Comparison of ENCODE assay signal across 13 cellular contexts in genomic region chr17:17107281-17107680, GRCh38.
DNase-seq lines count a peak whose midpoint lies in the region; ATAC-seq, FAIRE-seq and TF ChIP-seq lines count a peak whose summit lies in the region.
"Had no signal": no experiment of that assay in that cellular context is flagged by ENCODE, and none has a peak within 500 bp of the region (broad histone marks: within the 10 kb centered on the region; RNA-seq: fewer than 3 reads in every experiment).

No MANE protein-coding gene starts in this region.

- no peak overlapping the region for H2BK20ac ChIP-seq in IMR-90 (ENCODE audit: low read depth, low read length)

- H3K18ac ChIP-seq in IMR-90 (ENCODE audit: low read depth, low read length) = no peak overlapping the region

- no peak overlapping the region for H3K4me3 Mint-ChIP-seq in mesothelial cell of epicardium
- H3K4me3 Mint-ChIP-seq: activated naive CD8-positive, alpha-beta T cell treated with anti-CD3 and anti-CD28 coated beads, Interleukin-2, amount 50 U/mL, for 24 hours had no signal

- no peaks in the 10 kb centered on the region for H3K27me3 Mint-ChIP-seq in mesothelial cell of epicardium (ENCODE audit: low read depth)
- H3K27me3 Mint-ChIP-seq: activated naive CD8-positive, alpha-beta T cell treated with anti-CD3 and anti-CD28 coated beads, Interleukin-2, amount 50 U/mL, for 24 hours; type B pancreatic cell had no signal

- ATAC-seq in IMR-90 (ENCODE audit: low read depth) (no peak), HG02642 (IDR thresholded peaks at IDR 0.05; ENCODE audit: poor library complexity, unreplicated experiment) (no peak), GM21529 (IDR thresholded peaks at IDR 0.05; ENCODE audit: unreplicated experiment) (no peak)

- H3K9ac ChIP-seq in IMR-90 (ENCODE audit: low read depth, low read length) = no peak overlapping the region

- peaks cover 7% of the 10 kb centered on the region for H3K36me3 Mint-ChIP-seq in mesothelial cell of epicardium

- H3K23ac ChIP-seq in IMR-90 (ENCODE audit: low read depth, low read length) = 0 out of 2 replicates have a peak overlapping the region, but pooled peaks have one; percentile 11

- H4K8ac ChIP-seq in IMR-90 (ENCODE audit: low read depth in 2 of 2, low read length in 2 of 2) = no peak overlapping the region

- H2AFZ ChIP-seq in IMR-90 (replicated peaks; ENCODE audit: low read length, poor library complexity) = no peak overlapping the region

- peaks cover 39% of the 10 kb centered on the region for H3K4me1 Mint-ChIP-seq in mesothelial cell of epicardium

- DNase-seq in IMR-90 = no peak
- no peak for DNase-seq in caudate nucleus (lab: John Stamatoyannopoulos, UW)
- no peak for DNase-seq in mesothelial cell of epicardium (ENCODE audit: low spot score in 2 of 2, unreplicated experiment in 2 of 2)
- DNase-seq in urothelium cell line (ENCODE audit: low spot score) = no peak
- DNase-seq: activated CD4-positive, alpha-beta T cell treated with anti-CD3 and anti-CD28 coated beads, Interleukin-2, amount 50 U/mL, for 4 hours; activated naive CD8-positive, alpha-beta T cell treated with anti-CD3 and anti-CD28 coated beads, Interleukin-2, amount 50 U/mL, for 24 hours; MV-4-11; stimulated activated CD4-positive, alpha-beta T cell treated with anti-CD3 and anti-CD28 coated beads, Interleukin-2, amount 100 ng/mL, for 48 hours had no signal

- H3K27ac ChIP-seq in IMR-90 (ENCODE audit: insufficient read depth, low read length) = no peak overlapping the region
- peak overlapping the region; percentile 74 for H3K27ac ChIP-seq in caudate nucleus (ENCODE audit: low read depth, low read length)
- peak overlapping the region; percentile 77 for H3K27ac ChIP-seq in temporal lobe (ENCODE audit: low read depth, low read length)
- H3K27ac ChIP-seq: HL-60 had no signal

- no peak for FAIRE-seq in urothelium cell line (lab: Jason Lieb, UNC)

- H3K4me1 ChIP-seq in IMR-90 (ENCODE audit: control insufficient read depth, insufficient read depth, low read length) = peaks cover 30% of the 10 kb centered on the region

- H3K4me3 ChIP-seq in IMR-90 (ENCODE audit: insufficient read depth, low read depth, low read length) = no peak overlapping the region

- no peak overlapping the region for H3K4me2 ChIP-seq in IMR-90 (ENCODE audit: low read depth, low read length)

- H3K4ac ChIP-seq in IMR-90 (ENCODE audit: low read depth, low read length) = no peak overlapping the region

- TF ChIP-seq CTCF in IMR-90 (conservative IDR thresholded peaks at IDR 0.05; ENCODE audit: low read depth, low read length) = no peak
- TF ChIP-seq CTCF in mesothelial cell of epicardium (IDR thresholded peaks at IDR 0.05; ENCODE audit: unreplicated experiment) = no peak

- H3K9me1 ChIP-seq in IMR-90 (ENCODE audit: insufficient read depth, low read length) = peaks cover 61% of the 10 kb centered on the region

- CTCF ChIA-PET in IMR-90 (lab: Yijun Ruan, JAX) = no interaction called here

- H2BK15ac ChIP-seq in IMR-90 (ENCODE audit: low read depth, low read length) = no peak overlapping the region

- peaks cover 99% of the 10 kb centered on the region for H4K20me1 ChIP-seq in IMR-90 (ENCODE audit: insufficient read depth, low read length)

- intact Hi-C loops in IMR-90 (cut with micrococcal nuclease) = loop anchor here (5.0 to 10.0 kb wide), 2 partner anchors 35 to 102 kb away; no protein-coding TSS in a partner anchor

- no peak overlapping the region for H3K14ac ChIP-seq in IMR-90 (replicated peaks; ENCODE audit: low read depth, low read length)

- H3K9me3 Mint-ChIP-seq in mesothelial cell of epicardium = no peaks in the 10 kb centered on the region
- H3K9me3 Mint-ChIP-seq: activated naive CD8-positive, alpha-beta T cell treated with anti-CD3 and anti-CD28 coated beads, Interleukin-2, amount 50 U/mL, for 24 hours; type B pancreatic cell had no signal

- no peak for TF ChIP-seq RAD21 in IMR-90 (IDR thresholded peaks at IDR 0.05; ENCODE audit: low read length)

- no peaks in the 10 kb centered on the region for H3K27me3 ChIP-seq in IMR-90 (ENCODE audit: control insufficient read depth, insufficient read depth, low read length)

- H3K9me3 ChIP-seq in IMR-90 (ENCODE audit: control insufficient read depth, insufficient read depth, low read length) = no peaks in the 10 kb centered on the region

- H2AK9ac ChIP-seq in IMR-90 (replicated peaks; ENCODE audit: low read depth, low read length, poor library complexity) = no peak overlapping the region

- no peak overlapping the region for H2BK120ac ChIP-seq in IMR-90 (ENCODE audit: low read depth, low read length)

- no peak overlapping the region for H4K5ac ChIP-seq in IMR-90 (ENCODE audit: low read depth, low read length)

- no TSS peak for BruUV-seq in IMR-90 (replicated peaks; lab: Mats Ljungman, UMichigan)

- WGBS in IMR-90 (ENCODE audit: extremely low coverage in 2 of 2, insufficient read length in 1 of 2), 2 experiments = 100% methylated on average over 2 of the region's 4 CpGs; no CpG with 5 or more reads in 1 of the 2 experiments

- POLR2A ChIA-PET in IMR-90 (lab: Charles Lee; ENCODE audit: unreplicated experiment) = no interaction called here

- no peak overlapping the region for H2BK5ac ChIP-seq in IMR-90 (ENCODE audit: low read depth, low read length, poor library complexity, severe bottlenecking)

- in situ Hi-C loops in IMR-90 (cut with MboI; ENCODE audit: low sequenced_read_pairs) = no loop called here

- no peak overlapping the region for H2AK5ac ChIP-seq in IMR-90 (ENCODE audit: low read depth, low read length)

- H3K27ac Mint-ChIP-seq in mesothelial cell of epicardium = peak overlapping the region; percentile 85

- peaks cover 6% of the 10 kb centered on the region for H3K36me3 ChIP-seq in IMR-90 (ENCODE audit: control insufficient read depth, insufficient read depth, low read length)

- TF ChIP-seq POLR2A in IMR-90 (IDR thresholded peaks at IDR 0.05; ENCODE audit: low read depth, low read length) = no peak

- H4K91ac ChIP-seq in IMR-90 (ENCODE audit: insufficient read depth, low read depth, low read length) = no peak overlapping the region; the same call in 1 of the 2 replicates

- dilution Hi-C loops in IMR-90 (cut with HindIII; ENCODE audit: low sequenced_read_pairs, unreplicated experiment) = no loop called here

- no peak overlapping the region for H3K56ac ChIP-seq in IMR-90 (ENCODE audit: extremely low read depth, insufficient read depth, low read length)

- H3K79me1 ChIP-seq in IMR-90 (ENCODE audit: low read depth in 1 of 2, low read length in 2 of 2) = peaks cover 56 to 98% of the 10 kb centered on the region in 2 experiments

TF ChIP-seq in IMR-90, 13 proteins besides CTCF, POLR2A, EP300 and RAD21:
- TF ChIP-seq NFE2L2 (IDR thresholded peaks at IDR 0.05; ENCODE audit: low read depth, low read length) (no peak), CHD1 (IDR thresholded peaks at IDR 0.05; ENCODE audit: low read depth, low read length) (no peak), RCOR1 (IDR thresholded peaks at IDR 0.05; ENCODE audit: insufficient replicate concordance, low read length) (no peak), MAFK (IDR thresholded peaks at IDR 0.05; ENCODE audit: low read depth, low read length) (no peak), CEBPB (IDR thresholded peaks at IDR 0.05; ENCODE audit: low read depth, low read length) (no peak), ELK1 (IDR thresholded peaks at IDR 0.05; ENCODE audit: borderline replicate concordance, low read depth, low read length) (no peak)
